In the genomic region with DNA sequence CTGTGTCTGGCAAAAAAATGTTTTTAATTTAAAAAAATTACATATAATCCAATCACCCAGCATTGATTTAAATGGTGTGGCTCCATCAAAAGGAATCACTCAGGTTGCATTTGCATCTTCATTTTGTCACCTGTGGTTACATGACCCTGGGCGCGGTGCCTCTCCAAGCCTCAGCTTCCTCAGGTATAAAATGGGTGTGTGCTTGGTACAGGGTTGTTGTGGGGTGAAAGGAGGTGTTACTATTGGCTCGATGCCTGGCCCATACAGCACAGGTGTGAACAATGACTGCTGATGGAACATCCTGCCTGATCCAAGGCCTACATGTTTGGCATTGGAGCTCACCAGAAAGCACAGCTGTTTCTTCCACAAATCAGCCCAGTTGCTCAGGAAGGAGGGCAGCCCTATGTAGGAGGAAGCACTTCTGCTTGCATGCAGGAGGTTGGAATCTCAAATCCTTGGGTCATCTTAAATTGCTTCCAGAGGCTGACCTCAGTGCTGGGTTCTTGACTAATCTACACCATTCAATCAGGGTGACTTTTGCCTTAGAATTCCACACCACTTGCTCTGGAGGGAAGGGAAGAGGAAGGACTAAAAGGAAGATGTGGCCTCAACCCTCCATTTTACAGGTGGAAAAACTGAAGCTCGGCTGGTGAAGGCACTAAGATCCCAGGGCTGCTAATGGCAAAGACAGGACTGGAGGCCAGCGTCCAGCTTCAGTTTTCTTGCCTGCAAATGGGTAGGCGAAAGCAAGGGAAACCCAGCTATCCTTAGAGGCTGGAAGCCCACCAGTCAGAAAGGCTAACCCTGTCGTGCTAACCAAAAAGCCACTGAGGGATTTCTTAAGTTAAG, we compare ENCODE assay signal across 1 cellular context.
TF ChIP-seq lines count a peak whose summit lies in the region.

No MANE protein-coding gene starts in this region.

TF ChIP-seq in K562, 482 proteins besides CTCF, POLR2A, EP300 and RAD21 (continued from another document and continues in another):
- TF ChIP-seq FIP1L1 (IDR thresholded peaks at IDR 0.05; ENCODE audit: low read depth, low read length, poor library complexity, severe bottlenecking) (no peak), CREB3 (tag; conservative IDR thresholded peaks at IDR 0.05; ENCODE audit: low read depth) (no peak), SUPT5H (IDR thresholded peaks at IDR 0.05) (no peak), FOXM1 (IDR thresholded peaks at IDR 0.05; ENCODE audit: low read depth) (no peak), FOXM1 (CRISPR knock-in tag; IDR thresholded peaks at IDR 0.05; ENCODE audit: low read depth) (0 out of 2 replicates have a peak, but pooled peaks have one; percentile 36), ZNF12 (CRISPR knock-in tag; IDR thresholded peaks at IDR 0.05) (peak; percentile 67; the same call in 1 of the 2 replicates), ELF1 (tag; IDR thresholded peaks at IDR 0.05) (no peak), CTBP1 (IDR thresholded peaks at IDR 0.05; ENCODE audit: borderline replicate concordance) (peak; percentile 14; the same call in 1 of the 2 replicates), RB1 (IDR thresholded peaks at IDR 0.05; ENCODE audit: low read depth) (no peak), ZFP30 (CRISPR knock-in tag; IDR thresholded peaks at IDR 0.05; ENCODE audit: borderline replicate concordance) (no peak), HDAC2 (IDR thresholded peaks at IDR 0.05) (no peak), KLF10 (CRISPR knock-in tag; IDR thresholded peaks at IDR 0.05) (no peak), BHLHE40 (IDR thresholded peaks at IDR 0.05; ENCODE audit: low read length) (0 out of 2 replicates have a peak, but pooled peaks have one; percentile 2), SRSF7 (optimal IDR thresholded peaks at IDR 0.05; ENCODE audit: low read depth, low read length) (no peak), STAG1 (CRISPR knock-in tag; IDR thresholded peaks at IDR 0.05; ENCODE audit: borderline replicate concordance) (no peak), GATAD2A (IDR thresholded peaks at IDR 0.05) (no peak), TFAP4 (CRISPR knock-in tag; IDR thresholded peaks at IDR 0.05; ENCODE audit: borderline replicate concordance) (0 out of 2 replicates have a peak, but pooled peaks have one; percentile 13), ZNF212 (CRISPR knock-in tag; IDR thresholded peaks at IDR 0.05) (no peak), ZNF232 (CRISPR knock-in tag; IDR thresholded peaks at IDR 0.05) (no peak), MXI1 (IDR thresholded peaks at IDR 0.05; ENCODE audit: low read depth, low read length) (no peak), PCBP2 (IDR thresholded peaks at IDR 0.05; ENCODE audit: low read depth, low read length, poor library complexity, severe bottlenecking) (no peak), FOXK1 (CRISPR knock-in tag; IDR thresholded peaks at IDR 0.05; ENCODE audit: borderline replicate concordance) (no peak), TEAD1 (CRISPR knock-in tag; IDR thresholded peaks at IDR 0.05) (0 out of 4 replicates have a peak, but pooled peaks of 1 of the 2 experiments have one; percentile 32), ZBTB8A (IDR thresholded peaks at IDR 0.05; ENCODE audit: partially characterized antibody) (no peak), ZNF24 (IDR thresholded peaks at IDR 0.05) (no peak), NFRKB (IDR thresholded peaks at IDR 0.05; ENCODE audit: low read depth) (0 out of 2 replicates have a peak, but pooled peaks have one; percentile 31), ZNF57 (CRISPR knock-in tag; IDR thresholded peaks at IDR 0.05) (no peak), DEAF1 (CRISPR knock-in tag; IDR thresholded peaks at IDR 0.05) (no peak), ZNF77 (CRISPR knock-in tag; IDR thresholded peaks at IDR 0.05) (no peak), USF1 (CRISPR knock-in tag; IDR thresholded peaks at IDR 0.05) (peak; percentile 45), HSF4 (CRISPR knock-in tag; IDR thresholded peaks at IDR 0.05; ENCODE audit: borderline replicate concordance) (no peak), SMAD1 (IDR thresholded peaks at IDR 0.05; ENCODE audit: low read depth, low read length, partially characterized antibody) (no peak), HINFP (tag; conservative IDR thresholded peaks at IDR 0.05; ENCODE audit: low read depth) (no peak), ZFPM2 (CRISPR knock-in tag; IDR thresholded peaks at IDR 0.05) (no peak), PML (IDR thresholded peaks at IDR 0.05; ENCODE audit: low read length) (peak; percentile 12; the same call in 1 of the 2 replicates), ZNF655 (CRISPR knock-in tag; IDR thresholded peaks at IDR 0.05) (no peak), CREB3L1 (IDR thresholded peaks at IDR 0.05; ENCODE audit: borderline replicate concordance, low read depth) (0 out of 2 replicates have a peak, but pooled peaks have one; percentile 21)
- TF ChIP-seq, protein P1, sequence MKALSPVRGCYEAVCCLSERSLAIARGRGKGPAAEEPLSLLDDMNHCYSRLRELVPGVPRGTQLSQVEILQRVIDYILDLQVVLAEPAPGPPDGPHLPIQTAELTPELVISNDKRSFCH (CRISPR knock-in tag; IDR thresholded peaks at IDR 0.05): no peak
- TF ChIP-seq, protein P1 (tag; IDR thresholded peaks at IDR 0.05): no peak; the same call in 1 of the 2 replicates
- TF ChIP-seq, protein P2, sequence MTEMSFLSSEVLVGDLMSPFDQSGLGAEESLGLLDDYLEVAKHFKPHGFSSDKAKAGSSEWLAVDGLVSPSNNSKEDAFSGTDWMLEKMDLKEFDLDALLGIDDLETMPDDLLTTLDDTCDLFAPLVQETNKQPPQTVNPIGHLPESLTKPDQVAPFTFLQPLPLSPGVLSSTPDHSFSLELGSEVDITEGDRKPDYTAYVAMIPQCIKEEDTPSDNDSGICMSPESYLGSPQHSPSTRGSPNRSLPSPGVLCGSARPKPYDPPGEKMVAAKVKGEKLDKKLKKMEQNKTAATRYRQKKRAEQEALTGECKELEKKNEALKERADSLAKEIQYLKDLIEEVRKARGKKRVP (CRISPR knock-in tag; IDR thresholded peaks at IDR 0.05): no peak
- TF ChIP-seq, protein P3, sequence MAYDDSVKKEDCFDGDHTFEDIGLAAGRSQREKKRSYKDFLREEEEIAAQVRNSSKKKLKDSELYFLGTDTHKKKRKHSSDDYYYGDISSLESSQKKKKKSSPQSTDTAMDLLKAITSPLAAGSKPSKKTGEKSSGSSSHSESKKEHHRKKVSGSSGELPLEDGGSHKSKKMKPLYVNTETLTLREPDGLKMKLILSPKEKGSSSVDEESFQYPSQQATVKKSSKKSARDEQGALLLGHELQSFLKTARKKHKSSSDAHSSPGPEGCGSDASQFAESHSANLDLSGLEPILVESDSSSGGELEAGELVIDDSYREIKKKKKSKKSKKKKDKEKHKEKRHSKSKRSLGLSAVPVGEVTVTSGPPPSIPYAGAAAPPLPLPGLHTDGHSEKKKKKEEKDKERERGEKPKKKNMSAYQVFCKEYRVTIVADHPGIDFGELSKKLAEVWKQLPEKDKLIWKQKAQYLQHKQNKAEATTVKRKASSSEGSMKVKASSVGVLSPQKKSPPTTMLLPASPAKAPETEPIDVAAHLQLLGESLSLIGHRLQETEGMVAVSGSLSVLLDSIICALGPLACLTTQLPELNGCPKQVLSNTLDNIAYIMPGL (CRISPR knock-in tag; IDR thresholded peaks at IDR 0.05): peak; percentile 25; the same call in 1 of the 2 replicates
- TF ChIP-seq, protein P4, sequence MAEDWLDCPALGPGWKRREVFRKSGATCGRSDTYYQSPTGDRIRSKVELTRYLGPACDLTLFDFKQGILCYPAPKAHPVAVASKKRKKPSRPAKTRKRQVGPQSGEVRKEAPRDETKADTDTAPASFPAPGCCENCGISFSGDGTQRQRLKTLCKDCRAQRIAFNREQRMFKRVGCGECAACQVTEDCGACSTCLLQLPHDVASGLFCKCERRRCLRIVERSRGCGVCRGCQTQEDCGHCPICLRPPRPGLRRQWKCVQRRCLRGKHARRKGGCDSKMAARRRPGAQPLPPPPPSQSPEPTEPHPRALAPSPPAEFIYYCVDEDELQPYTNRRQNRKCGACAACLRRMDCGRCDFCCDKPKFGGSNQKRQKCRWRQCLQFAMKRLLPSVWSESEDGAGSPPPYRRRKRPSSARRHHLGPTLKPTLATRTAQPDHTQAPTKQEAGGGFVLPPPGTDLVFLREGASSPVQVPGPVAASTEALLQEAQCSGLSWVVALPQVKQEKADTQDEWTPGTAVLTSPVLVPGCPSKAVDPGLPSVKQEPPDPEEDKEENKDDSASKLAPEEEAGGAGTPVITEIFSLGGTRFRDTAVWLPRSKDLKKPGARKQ (CRISPR knock-in tag; IDR thresholded peaks at IDR 0.05): no peak
